ENCODE assay signal across 8 cellular contexts in the genomic region with DNA sequence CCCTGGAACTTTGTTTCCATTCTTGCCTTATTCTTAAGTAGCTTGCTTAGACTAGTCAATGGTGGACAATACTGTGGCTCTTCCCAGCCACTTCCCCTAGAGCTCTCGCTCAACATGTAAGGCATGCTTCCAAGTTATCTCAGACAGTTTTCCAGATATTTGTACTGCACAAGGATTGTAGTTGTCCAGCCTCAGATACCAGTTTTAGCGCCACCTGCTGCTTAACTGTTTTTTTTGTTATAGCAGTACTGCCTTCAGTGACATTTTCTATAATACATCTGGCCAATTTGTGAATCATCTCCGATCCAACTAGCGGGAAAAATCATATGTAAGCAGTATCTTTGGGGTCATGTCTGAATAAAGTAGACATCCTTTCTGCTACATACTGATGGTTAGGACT.
DNase-seq lines count a peak whose midpoint lies in the region; ATAC-seq, FAIRE-seq and TF ChIP-seq lines count a peak whose summit lies in the region.

No MANE protein-coding gene starts in this region.

- ATAC-seq in GM12878 (peak; percentile 79), lung (ENCODE audit: insufficient read depth, low FRiP score) (no peak), HG02571 (IDR thresholded peaks at IDR 0.05; ENCODE audit: unreplicated experiment) (no peak), HG03432 (IDR thresholded peaks at IDR 0.05; ENCODE audit: unreplicated experiment) (no peak), GM21619 (IDR thresholded peaks at IDR 0.05; ENCODE audit: unreplicated experiment) (no peak)

- SMC1A ChIA-PET in GM12878 (lab: Charles Lee; ENCODE audit: uncharacterized antibody, unreplicated experiment): interaction anchor here (1.4 to 4.6 kb wide), 5 partner anchors 19 to 736 kb away, joined by 3 to 30 read pairs (median 4); no protein-coding TSS in a partner anchor

- in situ Hi-C loops in KBM-7 (cut with MboI; ENCODE audit: low pct_unique_long_range_greater_than_20kb, low sequenced_read_pairs) (no loop called here), GM12878 (cut with MboI) (loop anchor here (10.0 kb wide), 1 partner anchor 518 kb away; no protein-coding TSS in a partner anchor)

- H3K27me3 ChIP-seq in GM12878 (replicated peaks in 1 of 2; ENCODE audit: control insufficient read depth in 2 of 2, insufficient read depth in 2 of 2, low read length in 1 of 2) (no peaks in the 10 kb centered on the region), lung (ENCODE audit: control insufficient read depth, insufficient read depth) (no peaks in the 10 kb centered on the region)

- H3K4me3 ChIP-seq in GM12878 (no peak overlapping the region), lung (no peak overlapping the region)

- no peaks in the 10 kb centered on the region for H3K79me2 ChIP-seq in GM12878 (ENCODE audit: control insufficient read depth, insufficient read depth, low read length)

- no peak overlapping the region for H3K27ac ChIP-seq in GM12878 (ENCODE audit: control insufficient read depth, insufficient read depth)
- H3K27ac ChIP-seq in lung (ENCODE audit: low read depth in 1 of 2, low read length in 1 of 2): no peak overlapping the region

- RAD21 ChIA-PET in GM12878 (lab: Charles Lee; ENCODE audit: unreplicated experiment): interaction anchor here (1.5 kb wide), 1 partner anchor 514 kb away, joined by 12 read pairs; no protein-coding TSS in a partner anchor

- CTCF ChIA-PET in GM12878 (lab: Yijun Ruan, JAX): interaction anchor here (0.6 to 5.2 kb wide), 6 partner anchors 10 to 664 kb away, joined by 3 to 91 read pairs (median 10); no protein-coding TSS in a partner anchor

- DNase-seq in stimulated activated CD4-positive, alpha-beta T cell treated with anti-CD3 and anti-CD28 coated beads, Interleukin-15, amount 100 ng/mL, for 24 hours: peak; percentile 6
- no peak for DNase-seq in stimulated activated CD4-positive, alpha-beta T cell treated with anti-CD3 and anti-CD28 coated beads, Interleukin-1b, Interleukin-23, amount 100 ng/mL, for 48 hours
- DNase-seq in KBM-7: peak; percentile 39
- no peak for DNase-seq in GM12878 (ENCODE audit: low read depth, low spot score)
- no peak for DNase-seq in lung (ENCODE audit: low spot score)

- 5% methylated on average over 4 of the region's 4 CpGs for WGBS in GM12878 (ENCODE audit: insufficient coverage, insufficient replicate concordance, low lambda C conversion rate, missing lambda C conversion rate)
- WGBS in lung, 2 donors: 57 to 67% methylated on average over 4 of the region's 4 CpGs

- H3K9me3 ChIP-seq in GM12878 (replicated peaks; ENCODE audit: control insufficient read depth, insufficient read depth, low read length) (no peaks in the 10 kb centered on the region), lung (ENCODE audit: control insufficient read depth in 2 of 2, insufficient read depth in 1 of 2, low read length in 1 of 2) (no peaks in the 10 kb centered on the region)

- TF ChIP-seq CTCF in GM12878 (IDR thresholded peaks at IDR 0.05 in 2 of 3, conservative IDR thresholded peaks at IDR 0.05 in 1 of 3; ENCODE audit: control insufficient read depth in 2 of 3, extremely low read depth in 1 of 3, insufficient read depth in 1 of 3, low read depth in 3 of 3, low read length in 3 of 3) (peak; percentile 40 to 54 (median 40)), lung (IDR thresholded peaks at IDR 0.05; ENCODE audit: control extremely low read depth, extremely low read depth) (peak; percentile 2)

- no peak overlapping the region for H2AFZ ChIP-seq in GM12878 (ENCODE audit: control insufficient read depth, low read depth, low read length)

- POLR2A ChIA-PET in GM12878 (lab: Charles Lee): no interaction called here

- no peak for TF ChIP-seq EP300 in GM12878 (IDR thresholded peaks at IDR 0.05; ENCODE audit: borderline replicate concordance in 1 of 2, control insufficient read depth in 1 of 2, low read depth in 2 of 2, low read length in 2 of 2)

- no peak for TF ChIP-seq POLR2A in GM12878 (IDR thresholded peaks at IDR 0.05; ENCODE audit: low read depth, low read length)

- H3K4me1 ChIP-seq in GM12878 (ENCODE audit: control insufficient read depth, insufficient read depth, low read length) (no peaks in the 10 kb centered on the region), lung (ENCODE audit: control insufficient read depth in 2 of 2, insufficient read depth in 2 of 2, low read length in 2 of 2) (peaks cover 0 to 3% of the 10 kb centered on the region in 2 donors)

- FAIRE-seq in GM12878 (lab: Jason Lieb, UNC): peak; percentile 68

- H4K20me1 ChIP-seq in GM12878 (ENCODE audit: control insufficient read depth, insufficient read depth): no peaks in the 10 kb centered on the region

- TF ChIP-seq RAD21 in GM12878 (IDR thresholded peaks at IDR 0.05; ENCODE audit: insufficient read depth, low read depth, low read length): peak; percentile 32; the same call in 1 of the 2 replicates

- intact Hi-C loops in GM12878 (cut with micrococcal nuclease; ENCODE audit: unreplicated experiment): loop anchor here (2.0 to 5.0 kb wide), 2 partner anchors 91 to 514 kb away; no protein-coding TSS in a partner anchor

- no TSS peak for BruUV-seq in GM12878 (replicated peaks; lab: Mats Ljungman, UMichigan)

- H3K9ac ChIP-seq in GM12878 (ENCODE audit: control insufficient read depth, insufficient read depth, low read length): no peak overlapping the region

- no peak overlapping the region for H3K4me2 ChIP-seq in GM12878 (ENCODE audit: control insufficient read depth, insufficient read depth)

- H3K36me3 ChIP-seq in GM12878 (ENCODE audit: control insufficient read depth in 2 of 2, insufficient read depth in 2 of 2, low read length in 1 of 2): no peaks in the 10 kb centered on the region
- H3K36me3 ChIP-seq in lung (ENCODE audit: control insufficient read depth in 2 of 2, insufficient read depth in 2 of 2, low read length in 2 of 2): no peaks in the 10 kb centered on the region

TF ChIP-seq in GM12878, 131 proteins besides CTCF, POLR2A, EP300 and RAD21:
- peak; percentile 58; the same call in 1 of the 2 replicates for TF ChIP-seq SMC3 (IDR thresholded peaks at IDR 0.05; ENCODE audit: borderline replicate concordance, low read length)
- no peak for TF ChIP-seq NR2C1 (IDR thresholded peaks at IDR 0.05)

Comparison
In these comparisons a context has a peak if more than half of its experiments do, and no peak if none do; other contexts are left out.
1. DNase-seq: peak in stimulated activated CD4-positive, alpha-beta T cell treated with anti-CD3 and anti-CD28 coated beads, Interleukin-15, amount 100 ng/mL, for 24 hours (single experiment) and KBM-7 (single experiment); none in stimulated activated CD4-positive, alpha-beta T cell treated with anti-CD3 and anti-CD28 coated beads, Interleukin-1b, Interleukin-23, amount 100 ng/mL, for 48 hours (single experiment), GM12878 (single experiment) and lung (single experiment).